In the genomic region with DNA sequence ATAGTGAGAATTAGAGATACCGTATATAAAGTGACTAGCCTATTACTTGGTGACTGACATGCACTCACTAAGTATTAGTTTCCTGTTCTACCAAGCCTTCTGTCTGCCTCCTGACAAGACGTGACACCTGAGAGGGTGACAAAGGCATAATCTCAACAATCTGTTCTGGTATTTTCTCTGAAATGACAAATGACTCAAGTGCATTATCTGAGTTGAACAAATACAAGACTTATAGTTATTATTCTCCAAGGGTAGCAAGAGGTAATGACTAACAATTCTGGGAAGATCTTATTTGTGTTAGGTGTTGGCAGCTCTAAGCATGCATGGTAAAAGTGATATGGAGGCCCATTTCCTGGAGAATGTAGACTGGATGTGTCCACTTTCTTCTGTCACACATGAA, we compare ENCODE assay signal across 1 cellular context.
TF ChIP-seq lines count a peak whose summit lies in the region.

No MANE protein-coding gene starts in this region.

TF ChIP-seq in K562, 482 proteins besides CTCF, POLR2A, EP300 and RAD21 (continued from another document and continues in another):
- TF ChIP-seq, protein P1, sequence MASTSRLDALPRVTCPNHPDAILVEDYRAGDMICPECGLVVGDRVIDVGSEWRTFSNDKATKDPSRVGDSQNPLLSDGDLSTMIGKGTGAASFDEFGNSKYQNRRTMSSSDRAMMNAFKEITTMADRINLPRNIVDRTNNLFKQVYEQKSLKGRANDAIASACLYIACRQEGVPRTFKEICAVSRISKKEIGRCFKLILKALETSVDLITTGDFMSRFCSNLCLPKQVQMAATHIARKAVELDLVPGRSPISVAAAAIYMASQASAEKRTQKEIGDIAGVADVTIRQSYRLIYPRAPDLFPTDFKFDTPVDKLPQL (IDR thresholded peaks at IDR 0.05; ENCODE audit: extremely low read depth, insufficient read length) = no peak
- TF ChIP-seq TAL1 (IDR thresholded peaks at IDR 0.05) (peak; percentile 29; the same call in 1 of the 2 replicates), HMG20B (CRISPR knock-in tag; IDR thresholded peaks at IDR 0.05) (no peak), MTA2 (IDR thresholded peaks at IDR 0.05; ENCODE audit: low read depth) (no peak), PHF20 (IDR thresholded peaks at IDR 0.05; ENCODE audit: partially characterized antibody) (no peak), YBX1 (IDR thresholded peaks at IDR 0.05) (no peak), ZNF134 (CRISPR knock-in tag; conservative IDR thresholded peaks at IDR 0.05) (no peak), FUS (optimal IDR thresholded peaks at IDR 0.05; ENCODE audit: low read depth, low read length) (no peak), BCL6 (CRISPR knock-in tag; IDR thresholded peaks at IDR 0.05) (no peak), MCM5 (IDR thresholded peaks at IDR 0.05; ENCODE audit: low read depth) (no peak), RAD51 (IDR thresholded peaks at IDR 0.05; ENCODE audit: borderline replicate concordance, low read depth) (no peak), FOXK2 (conservative IDR thresholded peaks at IDR 0.05 in 1 of 2, IDR thresholded peaks at IDR 0.05 in 1 of 2; ENCODE audit: low read depth in 2 of 2) (no peak), ZNF584 (CRISPR knock-in tag; IDR thresholded peaks at IDR 0.05; ENCODE audit: low read depth) (no peak), ZNF717 (CRISPR knock-in tag; IDR thresholded peaks at IDR 0.05) (no peak), HEY1 (CRISPR knock-in tag; IDR thresholded peaks at IDR 0.05; ENCODE audit: borderline replicate concordance) (no peak), POLR2AphosphoS5 (IDR thresholded peaks at IDR 0.05; ENCODE audit: control insufficient read depth, insufficient read depth, low read depth, low read length) (no peak), ILK (tag; IDR thresholded peaks at IDR 0.05; ENCODE audit: borderline replicate concordance, low read depth) (no peak), EWSR1 (IDR thresholded peaks at IDR 0.05; ENCODE audit: borderline replicate concordance, low read depth, partially characterized antibody) (no peak), ZNF232 (CRISPR knock-in tag; IDR thresholded peaks at IDR 0.05) (no peak), ZFP30 (CRISPR knock-in tag; IDR thresholded peaks at IDR 0.05; ENCODE audit: borderline replicate concordance) (no peak), DMBX1 (CRISPR knock-in tag; IDR thresholded peaks at IDR 0.05; ENCODE audit: borderline replicate concordance) (no peak), MAFK (IDR thresholded peaks at IDR 0.05; ENCODE audit: low read length) (no peak), ARID1B (IDR thresholded peaks at IDR 0.05) (peak; percentile 81), NCOA1 (IDR thresholded peaks at IDR 0.05; ENCODE audit: low read depth) (no peak), MAFG (tag; conservative IDR thresholded peaks at IDR 0.05) (no peak), PCBP2 (IDR thresholded peaks at IDR 0.05; ENCODE audit: low read depth, low read length, poor library complexity, severe bottlenecking) (no peak), JUND (IDR thresholded peaks at IDR 0.05; ENCODE audit: borderline replicate concordance, low read depth, low read length) (no peak), JUND (tag; IDR thresholded peaks at IDR 0.05; ENCODE audit: borderline replicate concordance, low read depth, low read length) (no peak), SETDB1 (IDR thresholded peaks at IDR 0.05; ENCODE audit: low read length) (no peak), ZNF212 (CRISPR knock-in tag; IDR thresholded peaks at IDR 0.05) (no peak), CBFB (CRISPR knock-in tag; IDR thresholded peaks at IDR 0.05) (no peak), SMARCA4 (IDR thresholded peaks at IDR 0.05) (0 out of 2 replicates have a peak, but pooled peaks have one; percentile 41), SIRT6 (IDR thresholded peaks at IDR 0.05; ENCODE audit: low read depth, low read length) (no peak), ARID4B (CRISPR knock-in tag; IDR thresholded peaks at IDR 0.05) (no peak), CHD7 (IDR thresholded peaks at IDR 0.05; ENCODE audit: low read depth, low read length) (no peak), FOSL1 (tag; conservative IDR thresholded peaks at IDR 0.05) (peak; percentile 84)
- TF ChIP-seq, protein P2, sequence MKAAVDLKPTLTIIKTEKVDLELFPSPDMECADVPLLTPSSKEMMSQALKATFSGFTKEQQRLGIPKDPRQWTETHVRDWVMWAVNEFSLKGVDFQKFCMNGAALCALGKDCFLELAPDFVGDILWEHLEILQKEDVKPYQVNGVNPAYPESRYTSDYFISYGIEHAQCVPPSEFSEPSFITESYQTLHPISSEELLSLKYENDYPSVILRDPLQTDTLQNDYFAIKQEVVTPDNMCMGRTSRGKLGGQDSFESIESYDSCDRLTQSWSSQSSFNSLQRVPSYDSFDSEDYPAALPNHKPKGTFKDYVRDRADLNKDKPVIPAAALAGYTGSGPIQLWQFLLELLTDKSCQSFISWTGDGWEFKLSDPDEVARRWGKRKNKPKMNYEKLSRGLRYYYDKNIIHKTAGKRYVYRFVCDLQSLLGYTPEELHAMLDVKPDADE (conservative IDR thresholded peaks at IDR 0.05; ENCODE audit: control insufficient read depth, low read depth, low read length) = no peak
- TF ChIP-seq, protein P3, sequence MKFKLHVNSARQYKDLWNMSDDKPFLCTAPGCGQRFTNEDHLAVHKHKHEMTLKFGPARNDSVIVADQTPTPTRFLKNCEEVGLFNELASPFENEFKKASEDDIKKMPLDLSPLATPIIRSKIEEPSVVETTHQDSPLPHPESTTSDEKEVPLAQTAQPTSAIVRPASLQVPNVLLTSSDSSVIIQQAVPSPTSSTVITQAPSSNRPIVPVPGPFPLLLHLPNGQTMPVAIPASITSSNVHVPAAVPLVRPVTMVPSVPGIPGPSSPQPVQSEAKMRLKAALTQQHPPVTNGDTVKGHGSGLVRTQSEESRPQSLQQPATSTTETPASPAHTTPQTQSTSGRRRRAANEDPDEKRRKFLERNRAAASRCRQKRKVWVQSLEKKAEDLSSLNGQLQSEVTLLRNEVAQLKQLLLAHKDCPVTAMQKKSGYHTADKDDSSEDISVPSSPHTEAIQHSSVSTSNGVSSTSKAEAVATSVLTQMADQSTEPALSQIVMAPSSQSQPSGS (CRISPR knock-in tag; IDR thresholded peaks at IDR 0.05) = no peak
